ENCODE assay signal across 30 cellular contexts in the genomic region with DNA sequence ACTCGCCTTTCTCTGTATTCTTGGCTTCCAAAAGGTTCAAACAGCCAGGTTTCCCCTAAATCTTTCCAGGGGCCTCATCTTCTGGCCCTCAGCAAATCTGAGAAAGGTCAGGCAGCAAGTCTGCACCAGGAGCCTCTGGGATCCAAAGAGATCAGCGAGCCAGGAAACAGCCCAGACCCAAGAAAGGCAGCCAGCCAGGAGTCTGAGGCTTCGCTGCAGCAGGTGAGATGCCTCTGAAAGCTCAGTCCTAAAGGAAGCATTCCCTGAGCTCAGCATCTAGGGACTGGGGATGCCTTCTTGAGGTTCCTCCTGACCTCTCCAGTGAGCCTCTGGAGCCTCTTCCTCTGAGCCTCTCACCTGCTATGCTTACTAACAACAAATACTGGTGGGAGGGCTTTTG.
"Had no signal": no experiment of that assay in that cellular context is flagged by ENCODE, and none has a peak within 500 bp of the region (broad histone marks: within the 10 kb centered on the region; RNA-seq: fewer than 3 reads in every experiment).

No MANE protein-coding gene starts in this region.

- H3K27ac ChIP-seq: brain microvascular endothelial cell, colonic mucosa, esophagus muscularis mucosa, foreskin keratinocyte, gastrocnemius medialis, heart left ventricle had no signal

- H3K9me3 ChIP-seq: colonic mucosa, esophagus muscularis mucosa, gastrocnemius medialis, heart left ventricle had no signal

- H3K9me3 Mint-ChIP-seq: activated CD4-positive, alpha-beta memory T cell treated with anti-CD3 and anti-CD28 coated beads for 36 hours; activated CD4-positive, alpha-beta T cell treated with anti-CD3 and anti-CD28 coated beads, Interleukin-2, amount 10 ng/mL, durations not matched to agents 24 days and 14 days; activated T-cell treated with anti-CD3 and anti-CD28 coated beads, Interleukin-2, amount 50 U/mL, for 4 hours; activated T-helper 17 cell treated with anti-CD3 and anti-CD28 coated beads, Interleukin-2, amount 50 U/mL, for 72 hours; T-helper 2 cell treated with Interferon-gamma antibody and Interleukin-4, amounts not matched to agents 5 μg/mL and 100 μg/mL, for 36 hours had no signal

- H3K36me3 Mint-ChIP-seq: activated CD4-positive, alpha-beta memory T cell treated with anti-CD3 and anti-CD28 coated beads for 36 hours; activated naive CD8-positive, alpha-beta T cell had no signal

- H3K4me1 Mint-ChIP-seq: activated CD4-positive, alpha-beta T cell treated with anti-CD3 and anti-CD28 coated beads, Interleukin-2, amount 10 ng/mL, durations not matched to agents 24 days and 14 days; activated T-helper 17 cell treated with anti-CD3 and anti-CD28 coated beads, Interleukin-2, amount 50 U/mL, for 72 hours had no signal

- H3K4me3 ChIP-seq: colonic mucosa, esophagus muscularis mucosa, gastrocnemius medialis, heart left ventricle had no signal

- ATAC-seq: activated CD4-positive, alpha-beta T cell treated with anti-CD3 and anti-CD28 coated beads for 36 hours; activated CD8-positive, alpha-beta T cell treated with anti-CD3 and anti-CD28 coated beads, Interleukin-2, amount 10 ng/mL, durations not matched to agents 7 days and 5 days; activated T-cell treated with anti-CD3 and anti-CD28 coated beads, Interleukin-2, amount 50 U/mL, for 4 hours; activated T-helper 17 cell treated with anti-CD3 and anti-CD28 coated beads, Interleukin-2, amount 50 U/mL, for 72 hours; foreskin keratinocyte; gastrocnemius medialis; heart left ventricle; T-helper 17 cell had no signal

- H3K27ac Mint-ChIP-seq: activated CD4-positive, alpha-beta memory T cell treated with anti-CD3 and anti-CD28 coated beads for 36 hours; activated CD4-positive, alpha-beta T cell treated with anti-CD3 and anti-CD28 coated beads for 36 hours; activated CD4-positive, alpha-beta T cell treated with anti-CD3 and anti-CD28 coated beads, Interleukin-2, amount 10 ng/mL, durations not matched to agents 24 days and 14 days; activated CD8-positive, alpha-beta T cell treated with anti-CD3 and anti-CD28 coated beads, Interleukin-2, amount 10 ng/mL, durations not matched to agents 7 days and 5 days; activated naive CD8-positive, alpha-beta T cell; activated T-helper 17 cell treated with anti-CD3 and anti-CD28 coated beads, Interleukin-2, amount 50 U/mL, for 72 hours; T-helper 17 cell; T-helper 2 cell treated with Interferon-gamma antibody and Interleukin-4, amounts not matched to agents 5 μg/mL and 100 μg/mL, for 36 hours had no signal

- H3K4me3 Mint-ChIP-seq: activated CD4-positive, alpha-beta memory T cell treated with anti-CD3 and anti-CD28 coated beads for 36 hours; activated CD4-positive, alpha-beta T cell treated with anti-CD3 and anti-CD28 coated beads for 36 hours; activated CD4-positive, alpha-beta T cell treated with anti-CD3 and anti-CD28 coated beads, Interleukin-2, amount 10 ng/mL, durations not matched to agents 24 days and 14 days; activated CD8-positive, alpha-beta T cell treated with anti-CD3 and anti-CD28 coated beads, Interleukin-2, amount 10 ng/mL, durations not matched to agents 7 days and 5 days; activated naive CD8-positive, alpha-beta T cell; activated T-cell treated with anti-CD3 and anti-CD28 coated beads, Interleukin-2, amount 50 U/mL, for 4 hours; activated T-helper 17 cell treated with anti-CD3 and anti-CD28 coated beads, Interleukin-2, amount 50 U/mL, for 72 hours; T-helper 17 cell; T-helper 2 cell treated with Interferon-gamma antibody and Interleukin-4, amounts not matched to agents 5 μg/mL and 100 μg/mL, for 36 hours had no signal

- H3K36me3 ChIP-seq: brain microvascular endothelial cell, colonic mucosa, esophagus muscularis mucosa, gastrocnemius medialis, heart left ventricle had no signal

- H3K4me1 ChIP-seq: colonic mucosa, esophagus muscularis mucosa, foreskin keratinocyte, gastrocnemius medialis, heart left ventricle had no signal

- H3K27me3 ChIP-seq: brain microvascular endothelial cell, colonic mucosa had no signal

- DNase-seq: activated CD4-positive, alpha-beta memory T cell treated with anti-CD3 and anti-CD28 coated beads for 36 hours; activated CD4-positive, alpha-beta T cell treated with anti-CD3 and anti-CD28 coated beads for 36 hours; activated CD4-positive, alpha-beta T cell treated with anti-CD3 and anti-CD28 coated beads, Interleukin-2, amount 10 ng/mL, durations not matched to agents 24 days and 14 days; activated CD4-positive, CD25-positive, alpha-beta regulatory T cell; activated CD4-positive, CD25-positive, alpha-beta regulatory T cell treated with anti-CD3 and anti-CD28 coated beads, Interleukin-2, amount 50 U/mL, for 72 hours; activated CD8-positive, alpha-beta T cell treated with anti-CD3 and anti-CD28 coated beads, Interleukin-2, amount 10 ng/mL, durations not matched to agents 7 days and 5 days; activated effector memory CD4-positive, alpha-beta T cell treated with Interleukin-2 at 50 U/mL for 16 hours; activated gamma-delta T cell treated with Interleukin-2 at 50 U/mL for 16 hours; activated naive CD4-positive, alpha-beta T cell treated with anti-CD3 and anti-CD28 coated beads, Interleukin-2, amount 50 U/mL, for 16 hours; activated naive CD4-positive, alpha-beta T cell treated with Interleukin-2 at 50 U/mL for 16 hours; activated T-cell treated with anti-CD3 and anti-CD28 coated beads, Interleukin-2, amount 50 U/mL, for 4 hours; amniotic stem cell; anterior cingulate cortex; brain microvascular endothelial cell; central memory CD4-positive, alpha-beta T cell; cerebellar nuclear complex; colonic mucosa; effector memory CD4-positive, alpha-beta T cell; erythroblast; foreskin keratinocyte; gastrocnemius medialis; glutamatergic neuron; heart left ventricle; T-helper 1 cell; T-helper 17 cell; T1000 had no signal
